8 cellular contexts compared by ENCODE assay signal in genomic region chr19:996051-996838, GRCh38. TPM values are rescaled to one million over a fixed set of nuclear protein-coding genes. Genes with fewer than 3 reads are reported as not detected.
DNase-seq lines count a peak whose midpoint lies in the region; ATAC-seq and TF ChIP-seq lines count a peak whose summit lies in the region.

No MANE protein-coding gene starts in this region.

- 0 to 11% methylated on average over 17 to 60 of the region's 64 CpGs for WGBS in body of pancreas, 2 donors
- WGBS in upper lobe of left lung, 2 donors, result 12 to 20% methylated on average over 20 to 50 of the region's 64 CpGs

- H3K4me3 ChIP-seq in ACC112 (ENCODE audit: low read depth, low read length) (peak overlapping the region; percentile 9; the same call in 1 of the 2 replicates), body of pancreas (no peak overlapping the region), upper lobe of left lung (peak overlapping the region in 1 of 4 donors; percentile 18)

- peak; percentile 33 for ATAC-seq in body of pancreas
- peak; percentile 49 to 77 for ATAC-seq in naive B cell (ENCODE audit: low read depth in 2 of 2)
- peak in 1 of 2 donors; percentile 30 for ATAC-seq in upper lobe of left lung (ENCODE audit: low FRiP score in 2 of 2)
- no peak for ATAC-seq in GM19455 (IDR thresholded peaks at IDR 0.05; ENCODE audit: unreplicated experiment)

- TF ChIP-seq CTCF in body of pancreas (IDR thresholded peaks at IDR 0.05), result no peak
- TF ChIP-seq CTCF in upper lobe of left lung (IDR thresholded peaks at IDR 0.05), result peak in 1 of 6 experiments; percentile 3

- H3K4me1 Mint-ChIP-seq in naive B cell, result peaks cover 10 to 19% (median 15%) of the 10 kb centered on the region in 3 donors

- TF ChIP-seq POLR2A in body of pancreas (IDR thresholded peaks at IDR 0.05), result no peak
- no peak for TF ChIP-seq POLR2A in upper lobe of left lung (IDR thresholded peaks at IDR 0.05)

- peaks cover 5% of the 10 kb centered on the region for H3K4me1 ChIP-seq in ACC112 (ENCODE audit: control insufficient read depth, insufficient read depth, low read length, unreplicated experiment)
- peaks cover 25% of the 10 kb centered on the region for H3K4me1 ChIP-seq in body of pancreas
- peaks cover 26 to 35% (median 32%) of the 10 kb centered on the region in 4 donors for H3K4me1 ChIP-seq in upper lobe of left lung

- H3K36me3 Mint-ChIP-seq in naive B cell, result no peaks in the 10 kb centered on the region

- peaks cover 7% of the 10 kb centered on the region; the same call in 1 of the 2 replicates for H3K36me3 ChIP-seq in ACC112 (ENCODE audit: insufficient read depth, low read length)
- H3K36me3 ChIP-seq in body of pancreas (replicated peaks in 1 of 2; ENCODE audit: insufficient read depth in 1 of 2, low read depth in 2 of 2), result no peaks in the 10 kb centered on the region
- H3K36me3 ChIP-seq in upper lobe of left lung, result peaks cover 0 to 29% (median 18%) of the 10 kb centered on the region in 4 donors

- peak overlapping the region; percentile 6 to 85 (median 72) for H3K27ac Mint-ChIP-seq in naive B cell

- H3K27ac ChIP-seq in ACC112 (ENCODE audit: low read depth, low read length) (no peak overlapping the region), body of pancreas (peak overlapping the region in 1 of 4 donors; percentile 34), upper lobe of left lung (peak overlapping the region in 1 of 4 donors; percentile 63)

- H3K4me3 Mint-ChIP-seq in naive B cell, result peak overlapping the region in 3 of 8 donors; percentile 27 to 67 (median 37)

- H3K9me3 Mint-ChIP-seq in naive B cell, result no peaks in the 10 kb centered on the region

- no peak overlapping the region for H2AFZ ChIP-seq in ACC112 (ENCODE audit: low read length, unreplicated experiment)

- no peaks in the 10 kb centered on the region for H3K9me3 ChIP-seq in body of pancreas
- H3K9me3 ChIP-seq in upper lobe of left lung, result no peaks in the 10 kb centered on the region

- no peaks in the 10 kb centered on the region for H3K79me2 ChIP-seq in ACC112 (ENCODE audit: control insufficient read depth, insufficient read depth, low read length, unreplicated experiment)

- peaks cover 15% of the 10 kb centered on the region for H3K27me3 ChIP-seq in ACC112 (ENCODE audit: insufficient read depth, low read length)
- H3K27me3 ChIP-seq in body of pancreas, result peaks cover 0 to 27% of the 10 kb centered on the region in 2 donors
- peaks cover 2 to 42% (median 25%) of the 10 kb centered on the region in 4 donors for H3K27me3 ChIP-seq in upper lobe of left lung

- no peak for TF ChIP-seq EP300 in upper lobe of left lung (IDR thresholded peaks at IDR 0.05)

- intact Hi-C loops in body of pancreas (cut with DNase I), result no loop called here
- intact Hi-C loops in posterior cingulate gyrus (cut with DNase I), result no loop called here

- peaks cover 19 to 44% (median 33%) of the 10 kb centered on the region in 3 donors for H3K27me3 Mint-ChIP-seq in naive B cell

- DNase-seq in HK-2 (ENCODE audit: unreplicated experiment) (peak; percentile 78), T-helper 9 cell (peak; percentile 90), body of pancreas (peak; percentile 42 to 61 (median 54)), naive B cell (peak; percentile 61), upper lobe of left lung (peak; percentile 40 to 89), posterior cingulate gyrus (no peak)

RNA-seq across cellular contexts. Expression of gene GRIN3B, which starts 4.0 kb away (rescaled TPM):
- under 1 TPM in 1 of 2 donors, not detected in 1; 0.26 TPM for total RNA-seq in body of pancreas
- polyA plus RNA-seq in naive B cell (ENCODE audit: low read depth in 6 of 6), result not detected
- 10 to 100 TPM in 1 of 6 donors, 1 to 10 TPM in 4, under 1 TPM in 1; 0.06 to 18.9 (median 5.6) TPM for total RNA-seq in upper lobe of left lung

RNA-seq across cellular contexts. Expression of gene WDR18, which starts 12.1 kb away (rescaled TPM):
- total RNA-seq in body of pancreas (10 to 100 TPM; 15.3 to 53.1 TPM), upper lobe of left lung (100 to 1,000 TPM in 1 of 6 donors, 10 to 100 TPM in 5; 29.2 to 122 (median 38.6) TPM)
- 10 to 100 TPM; 39.9 to 64.1 (median 52.5) TPM for polyA plus RNA-seq in naive B cell (ENCODE audit: low read depth in 6 of 6)

RNA-seq across cellular contexts. Expression of gene TMEM259, which starts 24.7 kb away (rescaled TPM):
- total RNA-seq in body of pancreas (100 to 1,000 TPM; 142 to 306 TPM), upper lobe of left lung (100 to 1,000 TPM; 143 to 643 (median 208) TPM)
- 10 to 100 TPM; 37.2 to 75.5 (median 49.5) TPM for polyA plus RNA-seq in naive B cell (ENCODE audit: low read depth in 6 of 6)

RNA-seq across cellular contexts. Expression of gene RNU6-2, which starts 25.1 kb away (rescaled TPM):
- not detected for total RNA-seq in body of pancreas
- not detected for polyA plus RNA-seq in naive B cell (ENCODE audit: low read depth in 6 of 6)
- not detected for total RNA-seq in upper lobe of left lung

RNA-seq across cellular contexts. Expression of gene CNN2, which starts 30.2 kb away (rescaled TPM):
- total RNA-seq in body of pancreas (10 to 100 TPM; 30.7 to 42.5 TPM), upper lobe of left lung (100 to 1,000 TPM in 5 of 6 donors, 10 to 100 TPM in 1; 98.1 to 262 (median 164) TPM)
- 100 to 1,000 TPM; 408 to 648 (median 492) TPM for polyA plus RNA-seq in naive B cell (ENCODE audit: low read depth in 6 of 6)

Comparison
In these comparisons a context has a peak if more than half of its experiments do, and no peak if none do; other contexts are left out.
1. DNase-seq: peak in HK-2 (single experiment), T-helper 9 cell (single experiment), body of pancreas (4 of 4), naive B cell (single experiment) and upper lobe of left lung (2 of 2); none in posterior cingulate gyrus (0 of 10).